Comparison of ENCODE assay signal across 21 cellular contexts in genomic region chr2:29527947-29528346, GRCh38.
"Had no signal": no experiment of that assay in that cellular context is flagged by ENCODE, and none has a peak within 500 bp of the region (broad histone marks: within the 10 kb centered on the region; RNA-seq: fewer than 3 reads in every experiment).

No MANE protein-coding gene starts in this region.

- DNase-seq: activated CD4-positive, alpha-beta memory T cell treated with anti-CD3 and anti-CD28 coated beads, Interleukin-2, amount 10 ng/mL, durations not matched to agents 7 days and 5 days; activated CD4-positive, alpha-beta T cell treated with anti-CD3 and anti-CD28 coated beads, Interleukin-2, amount 10 ng/mL, durations not matched to agents 24 days and 14 days; activated effector memory CD4-positive, alpha-beta T cell treated with Interleukin-2 at 50 U/mL for 16 hours; activated naive CD4-positive, alpha-beta T cell treated with anti-CD3 and anti-CD28 coated beads for 36 hours; activated naive CD8-positive, alpha-beta T cell treated with anti-CD3 and anti-CD28 coated beads, Interleukin-2, amount 10 ng/mL, durations not matched to agents 7 days and 5 days; activated T-cell treated with anti-CD3 and anti-CD28 coated beads, Interleukin-2, amount 50 U/mL, for 72 hours; amniotic stem cell; heart left ventricle; kidney; lower lobe of right lung; mesendoderm; naive thymus-derived CD4-positive, alpha-beta T cell; retina; stimulated activated CD4-positive, alpha-beta T cell treated with anti-CD3 and anti-CD28 coated beads, Interleukin-4, amount 100 ng/mL, for 24 hours; stimulated activated naive CD4-positive, alpha-beta T cell treated with Interleukin-2 at 50 U/mL for 16 hours; substantia nigra; T1000 had no signal

- H3K4me1 ChIP-seq: lower lobe of right lung, neural progenitor cell had no signal

- H3K27me3 ChIP-seq: gastroesophageal sphincter, neural progenitor cell, tibial nerve had no signal

- H3K9me3 ChIP-seq: gastroesophageal sphincter, heart left ventricle, lower lobe of right lung, tibial nerve had no signal

- H3K9ac ChIP-seq: neural progenitor cell had no signal

- H3K27ac ChIP-seq: gastroesophageal sphincter, heart left ventricle, lower lobe of right lung, neural progenitor cell, tibial nerve had no signal

- H3K4me3 ChIP-seq: gastroesophageal sphincter, heart left ventricle, lower lobe of right lung, neural progenitor cell, tibial nerve had no signal

- H3K4me2 ChIP-seq: neural progenitor cell had no signal

- H3K36me3 ChIP-seq: gastroesophageal sphincter, heart left ventricle, lower lobe of right lung, neural progenitor cell, tibial nerve had no signal

- ATAC-seq: gastroesophageal sphincter; left lobe of liver; naive thymus-derived CD4-positive, alpha-beta T cell had no signal

- H2AFZ ChIP-seq: neural progenitor cell had no signal
